Comparison of ENCODE assay signal across 8 cellular contexts in genomic region chr2:30446602-30447148, GRCh38. TPM values are rescaled to one million over a fixed set of nuclear protein-coding genes. Genes with fewer than 3 reads are reported as not detected.
DNase-seq lines count a peak whose midpoint lies in the region; ATAC-seq, FAIRE-seq and TF ChIP-seq lines count a peak whose summit lies in the region.

No MANE protein-coding gene starts in this region.

- H3K27me3 Mint-ChIP-seq in osteocyte (ENCODE audit: unreplicated experiment), result no peaks in the 10 kb centered on the region

- DNase-seq in AG08395 (ENCODE audit: low spot score) (peak; percentile 14), RCC 7860 (ENCODE audit: low spot score) (peak; percentile 27), epithelial cell of prostate (ENCODE audit: low read depth, low spot score) (no peak), osteocyte (ENCODE audit: extremely low spot score, unreplicated experiment) (no peak), DMS153 (lab: John Stamatoyannopoulos, UW) (no peak), hippocampal formation (lab: John Stamatoyannopoulos, UW) (no peak)
- DNase-seq in effector CD8-positive, alpha-beta T cell (lab: John Stamatoyannopoulos, UW), result no peak

- peaks cover 18% of the 10 kb centered on the region for H3K4me1 Mint-ChIP-seq in osteocyte (ENCODE audit: unreplicated experiment)

- H3K9me3 Mint-ChIP-seq in osteocyte (ENCODE audit: unreplicated experiment), result no peaks in the 10 kb centered on the region

- H3K27ac ChIP-seq in epithelial cell of prostate, result peak overlapping the region; percentile 12

- no peak for FAIRE-seq in RCC 7860 (lab: Jason Lieb, UNC)

- no peak for TF ChIP-seq CTCF in osteocyte (IDR thresholded peaks at IDR 0.05)

- H3K27ac Mint-ChIP-seq in osteocyte (ENCODE audit: unreplicated experiment), result peak overlapping the region; percentile 95

- peaks cover 2% of the 10 kb centered on the region for H3K36me3 Mint-ChIP-seq in osteocyte (ENCODE audit: unreplicated experiment)

- peak overlapping the region; percentile 84 for H3K4me3 Mint-ChIP-seq in osteocyte (ENCODE audit: unreplicated experiment)

- ATAC-seq in GM19452 (IDR thresholded peaks at IDR 0.05; ENCODE audit: unreplicated experiment), result peak; percentile 5

RNA-seq across cellular contexts. Expression of gene LCLAT1, which starts 0.4 kb away (rescaled TPM):
- total RNA-seq in osteocyte, result 13.6 and 18.2 TPM in 2 replicates

Comparison
In these comparisons a context has a peak if more than half of its experiments do, and no peak if none do; other contexts are left out.
1. DNase-seq: peak in AG08395 (single experiment) and RCC 7860 (single experiment); none in epithelial cell of prostate (single experiment), osteocyte (single experiment), DMS153 (single experiment), effector CD8-positive, alpha-beta T cell (single experiment) and hippocampal formation (0 of 2).